Comparison of ENCODE assay signal across 21 cellular contexts in genomic region chr9:75105841-75106240, GRCh38. TPM values are rescaled to one million over a fixed set of nuclear protein-coding genes. Genes with fewer than 3 reads are reported as not detected.
DNase-seq lines count a peak whose midpoint lies in the region; ATAC-seq and TF ChIP-seq lines count a peak whose summit lies in the region.
"Had no signal": no experiment of that assay in that cellular context is flagged by ENCODE, and none has a peak within 500 bp of the region (broad histone marks: within the 10 kb centered on the region; RNA-seq: fewer than 3 reads in every experiment).

No MANE protein-coding gene starts in this region.

- intact Hi-C loops in CD14-positive monocyte (cut with micrococcal nuclease), result loop anchor here in 1 of 2 donors (5.0 kb wide), 1 partner anchor 41 kb away; no protein-coding TSS in a partner anchor
- intact Hi-C loops in CD4-positive, alpha-beta memory T cell (cut with micrococcal nuclease), result loop anchor here (2.0 kb wide), 1 partner anchor 17 kb away; the partner anchor contains the start of genes NMRK1 and OSTF1

- H3K27me3 Mint-ChIP-seq in CD14-positive monocyte (ENCODE audit: low read depth in 3 of 3), result peaks cover 0 to 1% (median 0%) of the 10 kb centered on the region in 3 donors
- no peaks in the 10 kb centered on the region for H3K27me3 Mint-ChIP-seq in CD4-positive, alpha-beta memory T cell
- no peaks in the 10 kb centered on the region for H3K27me3 Mint-ChIP-seq in naive thymus-derived CD8-positive, alpha-beta T cell
- H3K27me3 Mint-ChIP-seq: IgD-negative memory B cell had no signal

- H3K27me3 ChIP-seq in CD4-positive, alpha-beta memory T cell (ENCODE audit: insufficient read depth, low read length), result no peaks in the 10 kb centered on the region
- H3K27me3 ChIP-seq: adrenal gland, transverse colon had no signal

- DNase-seq in CD14-positive monocyte (ENCODE audit: low spot score) (no peak), GM13976 (ENCODE audit: low spot score) (no peak), NOMO-1 treated with DMSO at 0.1 percent for 48 hours (lab: John Stamatoyannopoulos, UW; ENCODE audit: unreplicated experiment) (no peak), SIG-M5 (lab: John Stamatoyannopoulos, UW) (no peak)
- DNase-seq in CD4-positive, alpha-beta memory T cell, result no peak
- no peak for DNase-seq in naive thymus-derived CD8-positive, alpha-beta T cell
- DNase-seq: activated T-cell treated with anti-CD3 and anti-CD28 coated beads, Interleukin-2, amount 50 U/mL, for 1 hour; adrenal gland; cerebellar nuclear complex; DMS153; foreskin fibroblast; left ventricle myocardium inferior; NCI-H2081 treated with DMSO at 0.1 percent for 48 hours; NCI-H524 treated with DMSO at 0.1 percent for 48 hours; OCI-M1; psoas muscle; SHP77 treated with DMSO at 0.1 percent for 48 hours; transverse colon had no signal

- H3K36me3 Mint-ChIP-seq in CD14-positive monocyte, result peaks cover 23 to 38% of the 10 kb centered on the region in 2 donors
- peaks cover 17 to 42% of the 10 kb centered on the region in 2 donors for H3K36me3 Mint-ChIP-seq in CD4-positive, alpha-beta memory T cell
- H3K36me3 Mint-ChIP-seq in naive thymus-derived CD8-positive, alpha-beta T cell, result peaks cover 0 to 30% (median 8%) of the 10 kb centered on the region in 3 donors

- H3K36me3 ChIP-seq in CD4-positive, alpha-beta memory T cell (ENCODE audit: insufficient read depth, low read length), result no peaks in the 10 kb centered on the region
- H3K36me3 ChIP-seq: adrenal gland, left ventricle myocardium inferior, transverse colon had no signal

- in situ Hi-C loops in GM13976 (cut with MboI; ENCODE audit: low sequenced_read_pairs, unreplicated experiment), result no loop called here

- H3K4me3 Mint-ChIP-seq in CD14-positive monocyte, result no peak overlapping the region
- H3K4me3 Mint-ChIP-seq in CD4-positive, alpha-beta memory T cell, result peak overlapping the region in 5 of 8 donors; percentile 3 to 42 (median 34)
- H3K4me3 Mint-ChIP-seq in naive thymus-derived CD8-positive, alpha-beta T cell, result peak overlapping the region in 4 of 10 donors; percentile 2 to 60 (median 24)
- H3K4me3 Mint-ChIP-seq: IgD-negative memory B cell had no signal

- TF ChIP-seq CTCF in CD14-positive monocyte (IDR thresholded peaks at IDR 0.05) (no peak), GM13976 (IDR thresholded peaks at IDR 0.05; ENCODE audit: borderline replicate concordance, control extremely low read depth, extremely low read depth, insufficient read depth, missing control alignments) (no peak)

- H3K4me3 ChIP-seq in CD4-positive, alpha-beta memory T cell (ENCODE audit: low read length in 2 of 2), result no peak overlapping the region
- H3K4me3 ChIP-seq: adrenal gland, left ventricle myocardium inferior, psoas muscle, smooth muscle cell, transverse colon had no signal

- ATAC-seq in naive thymus-derived CD8-positive, alpha-beta T cell, result no peak
- ATAC-seq: psoas muscle had no signal

- H3K27ac ChIP-seq in CD4-positive, alpha-beta memory T cell (ENCODE audit: low read depth, low read length), result no peak overlapping the region
- peak overlapping the region; percentile 76 for H3K27ac ChIP-seq in cingulate gyrus (ENCODE audit: low read depth, low read length)
- H3K27ac ChIP-seq: adrenal gland, psoas muscle had no signal

- H3K4me1 ChIP-seq in CD4-positive, alpha-beta memory T cell (ENCODE audit: insufficient read depth, low read length), result peaks cover 75% of the 10 kb centered on the region

- H3K9me3 Mint-ChIP-seq in CD14-positive monocyte, result no peaks in the 10 kb centered on the region
- H3K9me3 Mint-ChIP-seq in CD4-positive, alpha-beta memory T cell, result peaks cover 0 to 3% (median 0%) of the 10 kb centered on the region in 8 donors
- H3K9me3 Mint-ChIP-seq in naive thymus-derived CD8-positive, alpha-beta T cell, result no peaks in the 10 kb centered on the region
- H3K9me3 Mint-ChIP-seq: IgD-negative memory B cell had no signal

- peak overlapping the region in 4 of 7 donors; percentile 4 to 88 (median 58) for H3K27ac Mint-ChIP-seq in CD14-positive monocyte
- H3K27ac Mint-ChIP-seq in CD4-positive, alpha-beta memory T cell, result peak overlapping the region; percentile 68 to 95 (median 82)
- peak overlapping the region in 7 of 10 donors; percentile 20 to 85 (median 54) for H3K27ac Mint-ChIP-seq in naive thymus-derived CD8-positive, alpha-beta T cell

- H3K4me1 Mint-ChIP-seq in CD14-positive monocyte, result peaks cover 50% of the 10 kb centered on the region
- peaks cover 56 to 82% (median 69%) of the 10 kb centered on the region in 4 donors for H3K4me1 Mint-ChIP-seq in CD4-positive, alpha-beta memory T cell
- peaks cover 32 to 86% (median 74%) of the 10 kb centered on the region in 4 donors for H3K4me1 Mint-ChIP-seq in naive thymus-derived CD8-positive, alpha-beta T cell

- CTCF ChIA-PET in CD4-positive, alpha-beta memory T cell (lab: Charles Lee; ENCODE audit: partially characterized antibody), result interaction anchor here (2.3 kb wide), 1 partner anchor 79 kb away, joined by 12 read pairs; no protein-coding TSS in a partner anchor

- POLR2A ChIA-PET in CD4-positive, alpha-beta memory T cell (lab: Charles Lee; ENCODE audit: partially characterized antibody), result interaction anchor here (1.5 to 3.6 kb wide), 2 partner anchors 11 to 18 kb away, joined by 3 to 40 read pairs; partner anchors contain the start of genes NMRK1 and OSTF1
- POLR2A ChIA-PET in naive thymus-derived CD8-positive, alpha-beta T cell (lab: Charles Lee), result interaction anchor here (1.1 kb wide), 1 partner anchor 19 kb away, joined by 5 read pairs; no protein-coding TSS in a partner anchor

- no peaks in the 10 kb centered on the region for H3K9me3 ChIP-seq in CD4-positive, alpha-beta memory T cell (ENCODE audit: control insufficient read depth in 1 of 2, low read length in 2 of 2)
- H3K9me3 ChIP-seq: adrenal gland, left ventricle myocardium inferior, psoas muscle, transverse colon had no signal

RNA-seq across cellular contexts. Expression of gene OSTF1, which starts 17.5 kb away (rescaled TPM):
- 100 to 1,000 TPM; 240 to 296 TPM for polyA plus RNA-seq in CD14-positive monocyte
- 10 to 100 TPM; 59.8 to 60.8 TPM for total RNA-seq in CD4-positive, alpha-beta memory T cell
- 100 to 1,000 TPM; 178 to 188 TPM for polyA plus RNA-seq in CD4-positive, alpha-beta memory T cell
- 10 to 100 TPM; 51.6 to 53.4 TPM for total RNA-seq in naive thymus-derived CD8-positive, alpha-beta T cell
- polyA plus RNA-seq in naive thymus-derived CD8-positive, alpha-beta T cell, result 100 to 1,000 TPM; 131 to 151 (median 132) TPM

RNA-seq across cellular contexts. Expression of gene NMRK1, which starts 17.9 kb away (rescaled TPM):
- polyA plus RNA-seq in CD14-positive monocyte, result 1 to 10 TPM; 9.3 to 9.8 TPM
- total RNA-seq in CD4-positive, alpha-beta memory T cell, result 100 to 1,000 TPM; 111 to 113 TPM
- 100 to 1,000 TPM in 1 of 2 donors, 10 to 100 TPM in 1; 81.3 to 131 TPM for polyA plus RNA-seq in CD4-positive, alpha-beta memory T cell
- 10 to 100 TPM; 79.5 to 85.3 TPM for total RNA-seq in naive thymus-derived CD8-positive, alpha-beta T cell
- polyA plus RNA-seq in naive thymus-derived CD8-positive, alpha-beta T cell, result 10 to 100 TPM; 43.0 to 67.5 (median 55.4) TPM

Comparison
In these comparisons a context has a peak if more than half of its experiments do, and no peak if none do; other contexts are left out.
1. H3K4me3 Mint-ChIP-seq: peak in CD4-positive, alpha-beta memory T cell (5 of 8); none in CD14-positive monocyte (0 of 2).
2. RNA of gene NMRK1, which starts 17.9 kb away (polyA plus RNA-seq): 81.3 to 131 TPM in CD4-positive, alpha-beta memory T cell and 43.0 to 67.5 TPM in naive thymus-derived CD8-positive, alpha-beta T cell; 9.3 to 9.8 TPM in CD14-positive monocyte; every median in the first group is over 4 times any median in the second.
3. Peak in every context shown above with its lines, with median percentiles within 50 percentile points of each other: H3K27ac Mint-ChIP-seq.